ENCODE assay signal across 14 cellular contexts in the genomic region with DNA sequence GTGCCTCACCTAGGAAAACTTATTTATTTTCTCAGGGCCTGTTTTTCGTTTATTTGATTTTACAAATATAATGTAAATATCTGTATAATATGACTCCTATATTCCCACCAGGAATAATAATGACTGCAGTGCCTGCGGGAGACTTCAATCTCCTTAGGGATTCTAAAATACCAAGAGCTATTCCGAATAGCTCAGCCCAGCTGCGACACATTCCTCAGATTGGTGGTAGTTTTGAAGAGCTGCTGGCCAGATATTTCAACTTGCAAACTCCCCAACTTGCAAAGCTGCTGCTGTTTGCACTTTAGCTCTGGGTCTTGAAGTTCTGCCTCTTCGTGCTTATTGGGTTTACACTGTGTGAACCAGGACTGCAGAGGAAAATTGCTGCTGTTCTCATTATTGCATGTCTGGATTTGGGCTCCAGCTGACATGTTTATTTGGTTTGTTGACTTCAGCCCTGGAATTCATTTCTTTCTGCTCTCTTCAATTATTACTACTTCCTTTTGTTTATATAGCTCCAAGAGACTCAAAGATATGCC.
"Had no signal": no experiment of that assay in that cellular context is flagged by ENCODE, and none has a peak within 500 bp of the region (broad histone marks: within the 10 kb centered on the region; RNA-seq: fewer than 3 reads in every experiment).

No MANE protein-coding gene starts in this region.

- DNase-seq: activated CD4-positive, alpha-beta T cell treated with anti-CD3 and anti-CD28 coated beads, Interleukin-2, amount 50 U/mL, for 1 hour; activated CD4-positive, CD25-positive, alpha-beta regulatory T cell; activated naive CD4-positive, alpha-beta T cell treated with anti-CD3 and anti-CD28 coated beads, Interleukin-2, amount 10 ng/mL, durations not matched to agents 7 days and 5 days; dorsolateral prefrontal cortex; glutamatergic neuron; kidney; midbrain; natural killer cell; T-helper 17 cell had no signal

- H3K4me3 ChIP-seq: dorsolateral prefrontal cortex, esophagus muscularis mucosa, tibial nerve, vagina had no signal

- H3K27me3 ChIP-seq: dorsolateral prefrontal cortex, esophagus muscularis mucosa, tibial nerve, vagina had no signal

- H3K4me1 ChIP-seq: esophagus muscularis mucosa, parathyroid adenoma, tibial nerve, vagina had no signal

- H3K36me3 ChIP-seq: esophagus muscularis mucosa, tibial nerve, vagina had no signal

- H3K27ac Mint-ChIP-seq: activated naive CD4-positive, alpha-beta T cell treated with anti-CD3 and anti-CD28 coated beads, Interleukin-2, amount 10 ng/mL, durations not matched to agents 7 days and 5 days; activated T-helper 2 cell treated with anti-CD3 and anti-CD28 coated beads, Interferon-gamma antibody, Interleukin-2, Interleukin-4, amounts not matched to agents 10 μg/mL and 5 μg/mL and 100 μg/mL, durations not matched to agents 14 hours and 24 hours and 36 hours; natural killer cell; T-helper 17 cell had no signal

- H3K9me3 ChIP-seq: esophagus muscularis mucosa, tibial nerve, vagina had no signal

- H3K27ac ChIP-seq: dorsolateral prefrontal cortex, esophagus muscularis mucosa, parathyroid adenoma, tibial nerve, vagina had no signal

- H3K9ac ChIP-seq: parathyroid adenoma had no signal

- H3K9me3 Mint-ChIP-seq: activated naive CD4-positive, alpha-beta T cell treated with anti-CD3 and anti-CD28 coated beads, Interleukin-2, amount 10 ng/mL, durations not matched to agents 7 days and 5 days had no signal

- H3K27me3 Mint-ChIP-seq: activated naive CD4-positive, alpha-beta T cell treated with anti-CD3 and anti-CD28 coated beads, Interleukin-2, amount 10 ng/mL, durations not matched to agents 7 days and 5 days; T-helper 17 cell had no signal

- H3K79me2 ChIP-seq: parathyroid adenoma had no signal

- H2AFZ ChIP-seq: parathyroid adenoma had no signal

- H3K36me3 Mint-ChIP-seq: activated naive CD4-positive, alpha-beta T cell treated with anti-CD3 and anti-CD28 coated beads, Interleukin-2, amount 10 ng/mL, durations not matched to agents 7 days and 5 days; natural killer cell had no signal

- H3K4me3 Mint-ChIP-seq: activated naive CD4-positive, alpha-beta T cell treated with anti-CD3 and anti-CD28 coated beads, Interleukin-2, amount 10 ng/mL, durations not matched to agents 7 days and 5 days; natural killer cell; T-helper 17 cell had no signal

- H3K4me1 Mint-ChIP-seq: activated naive CD4-positive, alpha-beta T cell treated with anti-CD3 and anti-CD28 coated beads, Interleukin-2, amount 10 ng/mL, durations not matched to agents 7 days and 5 days; natural killer cell; T-helper 17 cell had no signal
